In the genomic region with DNA sequence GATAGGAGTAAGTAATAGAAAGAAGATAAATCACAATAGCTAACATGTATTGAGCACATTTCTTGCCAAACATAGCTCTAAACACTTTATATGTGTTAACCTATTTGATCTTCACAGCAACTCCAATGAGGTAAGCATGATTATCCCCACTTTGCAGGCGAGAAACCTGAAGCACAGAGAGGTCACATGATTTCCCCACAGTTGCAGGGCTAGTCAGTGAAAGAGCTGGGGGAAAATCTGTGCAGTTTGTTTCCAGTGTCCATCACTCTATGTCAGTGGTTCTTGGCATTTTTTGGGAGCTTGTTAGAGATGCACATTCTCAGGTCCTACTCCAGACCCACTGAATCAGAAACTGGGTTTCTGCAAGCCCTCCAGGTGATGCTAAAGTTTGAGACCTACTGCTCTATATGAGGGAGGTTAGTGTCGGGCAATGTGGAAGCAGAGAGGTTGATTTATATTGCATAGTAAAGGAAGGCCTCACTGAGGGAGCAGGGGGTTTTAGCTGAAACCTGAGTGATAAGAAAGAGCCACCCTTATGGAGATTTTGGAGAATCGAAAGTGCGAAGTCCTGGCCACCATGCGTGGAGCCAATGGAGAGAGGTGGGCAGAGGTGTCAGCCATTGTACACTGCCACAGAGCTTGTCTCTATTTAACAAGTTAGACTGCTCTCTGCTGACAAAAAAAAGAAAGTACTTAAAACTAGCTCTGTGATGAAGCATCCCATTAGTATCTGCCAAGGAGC, we compare ENCODE assay signal across 1 cellular context.
TF ChIP-seq lines count a peak whose summit lies in the region.

No MANE protein-coding gene starts in this region.

TF ChIP-seq in GM23338, 12 proteins besides CTCF, POLR2A, EP300 and RAD21 (continued from another document):
- TF ChIP-seq, protein P1, sequence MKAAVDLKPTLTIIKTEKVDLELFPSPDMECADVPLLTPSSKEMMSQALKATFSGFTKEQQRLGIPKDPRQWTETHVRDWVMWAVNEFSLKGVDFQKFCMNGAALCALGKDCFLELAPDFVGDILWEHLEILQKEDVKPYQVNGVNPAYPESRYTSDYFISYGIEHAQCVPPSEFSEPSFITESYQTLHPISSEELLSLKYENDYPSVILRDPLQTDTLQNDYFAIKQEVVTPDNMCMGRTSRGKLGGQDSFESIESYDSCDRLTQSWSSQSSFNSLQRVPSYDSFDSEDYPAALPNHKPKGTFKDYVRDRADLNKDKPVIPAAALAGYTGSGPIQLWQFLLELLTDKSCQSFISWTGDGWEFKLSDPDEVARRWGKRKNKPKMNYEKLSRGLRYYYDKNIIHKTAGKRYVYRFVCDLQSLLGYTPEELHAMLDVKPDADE (IDR thresholded peaks at IDR 0.05): no peak
